26 cellular contexts compared by ENCODE assay signal in genomic region chr12:86257173-86257572, GRCh38. TPM values are rescaled to one million over a fixed set of nuclear protein-coding genes. Genes with fewer than 3 reads are reported as not detected.
DNase-seq lines count a peak whose midpoint lies in the region; ATAC-seq and TF ChIP-seq lines count a peak whose summit lies in the region.
"Had no signal": no experiment of that assay in that cellular context is flagged by ENCODE, and none has a peak within 500 bp of the region (broad histone marks: within the 10 kb centered on the region; RNA-seq: fewer than 3 reads in every experiment).

No MANE protein-coding gene starts in this region.

- DNase-seq in COLO668 (lab: John Stamatoyannopoulos, UW; ENCODE audit: unreplicated experiment) = peak; percentile 7
- peak; percentile 20 for DNase-seq in NCI-H146 treated with DMSO at 0.1 percent for 48 hours (lab: John Stamatoyannopoulos, UW; ENCODE audit: unreplicated experiment)
- no peak for DNase-seq in WTC11 (ENCODE audit: low spot score)
- DNase-seq in left ventricle myocardium superior = no peak
- no peak for DNase-seq in natural killer cell
- no peak for DNase-seq in activated CD4-positive, alpha-beta memory T cell treated with anti-CD3 and anti-CD28 coated beads, Interleukin-2, amount 10 ng/mL, durations not matched to agents 7 days and 5 days
- DNase-seq: activated CD4-positive, alpha-beta T cell treated with anti-CD3 and anti-CD28 coated beads, Interleukin-2, amount 50 U/mL, for 1 hour; activated CD4-positive, CD25-positive, alpha-beta regulatory T cell; activated effector memory CD4-positive, alpha-beta T cell treated with anti-CD3 and anti-CD28 coated beads, Interleukin-2, amount 50 U/mL, for 16 hours; activated T-cell treated with anti-CD3 and anti-CD28 coated beads, Interleukin-2, amount 50 U/mL, for 24 hours; BE2C; cortex of kidney; effector memory CD4-positive, alpha-beta T cell; erythroblast; GDM1; Karpas-422; NCI-H187 treated with DMSO at 0.1 percent for 48 hours; NCI-H526; psoas muscle; SJCRH30; stimulated activated CD4-positive, alpha-beta T cell treated with anti-CD3 and anti-CD28 coated beads, Interleukin-4, amount 100 ng/mL, for 4 hours; SW 1271; T1000 had no signal

- CTCF ChIA-PET in WTC11 (lab: Charles Lee) = interaction anchor here (1.1 kb wide), 1 partner anchor 658 kb away, joined by 6 read pairs; no protein-coding TSS in a partner anchor
- CTCF ChIA-PET in activated CD4-positive, alpha-beta memory T cell treated with anti-CD3 and anti-CD28 coated beads, Interleukin-2, amount 10 ng/mL, durations not matched to agents 7 days and 5 days (lab: Charles Lee) = no interaction called here

- peak; percentile 38 for ATAC-seq in WTC11
- ATAC-seq in left ventricle myocardium superior = peak; percentile 91
- no peak for ATAC-seq in natural killer cell
- no peak for ATAC-seq in HG03571 (IDR thresholded peaks at IDR 0.05; ENCODE audit: unreplicated experiment)
- ATAC-seq: psoas muscle had no signal

- no peak overlapping the region; the same call in 1 of the 2 replicates for H3K27ac Mint-ChIP-seq in WTC11
- no peak overlapping the region for H3K27ac Mint-ChIP-seq in natural killer cell
- no peak overlapping the region for H3K27ac Mint-ChIP-seq in activated CD4-positive, alpha-beta memory T cell treated with anti-CD3 and anti-CD28 coated beads, Interleukin-2, amount 10 ng/mL, durations not matched to agents 7 days and 5 days
- H3K27ac Mint-ChIP-seq: activated naive CD8-positive, alpha-beta T cell; activated T-cell treated with anti-CD3 and anti-CD28 coated beads, Interleukin-2, amount 50 U/mL, for 24 hours had no signal

- no peaks in the 10 kb centered on the region for H3K36me3 Mint-ChIP-seq in WTC11
- no peaks in the 10 kb centered on the region for H3K36me3 Mint-ChIP-seq in natural killer cell
- H3K36me3 Mint-ChIP-seq in activated CD4-positive, alpha-beta memory T cell treated with anti-CD3 and anti-CD28 coated beads, Interleukin-2, amount 10 ng/mL, durations not matched to agents 7 days and 5 days (ENCODE audit: low read depth) = no peaks in the 10 kb centered on the region
- H3K36me3 Mint-ChIP-seq: activated naive CD8-positive, alpha-beta T cell had no signal

- POLR2A ChIA-PET in WTC11 (lab: Charles Lee) = no interaction called here
- POLR2A ChIA-PET in activated CD4-positive, alpha-beta memory T cell treated with anti-CD3 and anti-CD28 coated beads, Interleukin-2, amount 10 ng/mL, durations not matched to agents 7 days and 5 days (lab: Charles Lee) = no interaction called here

- no peak overlapping the region for H3K4me3 Mint-ChIP-seq in WTC11
- no peak overlapping the region for H3K4me3 Mint-ChIP-seq in natural killer cell
- H3K4me3 Mint-ChIP-seq in activated CD4-positive, alpha-beta memory T cell treated with anti-CD3 and anti-CD28 coated beads, Interleukin-2, amount 10 ng/mL, durations not matched to agents 7 days and 5 days = no peak overlapping the region
- H3K4me3 Mint-ChIP-seq: activated naive CD8-positive, alpha-beta T cell; activated T-cell treated with anti-CD3 and anti-CD28 coated beads, Interleukin-2, amount 50 U/mL, for 24 hours had no signal

- H3K9me3 Mint-ChIP-seq in WTC11 (no peaks in the 10 kb centered on the region), natural killer cell (peaks cover 2 to 5% of the 10 kb centered on the region in 2 donors)
- no peaks in the 10 kb centered on the region for H3K9me3 Mint-ChIP-seq in activated CD4-positive, alpha-beta memory T cell treated with anti-CD3 and anti-CD28 coated beads, Interleukin-2, amount 10 ng/mL, durations not matched to agents 7 days and 5 days
- H3K9me3 Mint-ChIP-seq: activated T-cell treated with anti-CD3 and anti-CD28 coated beads, Interleukin-2, amount 50 U/mL, for 24 hours had no signal

- intact Hi-C loops in left ventricle myocardium superior (cut with micrococcal nuclease) (no loop called here), natural killer cell (cut with micrococcal nuclease) (no loop called here)

- H3K27me3 Mint-ChIP-seq in WTC11 (ENCODE audit: low read depth) = no peaks in the 10 kb centered on the region
- no peaks in the 10 kb centered on the region for H3K27me3 Mint-ChIP-seq in natural killer cell (ENCODE audit: low read depth in 2 of 2)
- no peaks in the 10 kb centered on the region for H3K27me3 Mint-ChIP-seq in activated CD4-positive, alpha-beta memory T cell treated with anti-CD3 and anti-CD28 coated beads, Interleukin-2, amount 10 ng/mL, durations not matched to agents 7 days and 5 days
- H3K27me3 Mint-ChIP-seq: activated naive CD8-positive, alpha-beta T cell; activated T-cell treated with anti-CD3 and anti-CD28 coated beads, Interleukin-2, amount 50 U/mL, for 24 hours had no signal

- peaks cover 25% of the 10 kb centered on the region for H3K4me1 Mint-ChIP-seq in WTC11
- no peaks in the 10 kb centered on the region for H3K4me1 Mint-ChIP-seq in natural killer cell
- H3K4me1 Mint-ChIP-seq in activated CD4-positive, alpha-beta memory T cell treated with anti-CD3 and anti-CD28 coated beads, Interleukin-2, amount 10 ng/mL, durations not matched to agents 7 days and 5 days = no peaks in the 10 kb centered on the region

- TF ChIP-seq CTCF in WTC11 (IDR thresholded peaks at IDR 0.05) (no peak), natural killer cell (IDR thresholded peaks at IDR 0.05) (no peak)

TF ChIP-seq in WTC11, 78 proteins besides CTCF, POLR2A, EP300 and RAD21 (continues in another document):
- TF ChIP-seq ZNF425 (CRISPR knock-in tag; conservative IDR thresholded peaks at IDR 0.05) (no peak), E2F1 (CRISPR knock-in tag; IDR thresholded peaks at IDR 0.05) (no peak), FOXK1 (CRISPR knock-in tag; IDR thresholded peaks at IDR 0.05) (no peak), NR2C2 (CRISPR knock-in tag; IDR thresholded peaks at IDR 0.05) (no peak), NFATC4 (CRISPR knock-in tag; IDR thresholded peaks at IDR 0.05) (no peak), HMGXB4 (CRISPR knock-in tag; IDR thresholded peaks at IDR 0.05) (no peak), CREM (CRISPR knock-in tag; IDR thresholded peaks at IDR 0.05) (no peak), NFE2L1 (CRISPR knock-in tag; IDR thresholded peaks at IDR 0.05) (no peak), ATF3 (CRISPR knock-in tag; conservative IDR thresholded peaks at IDR 0.05) (no peak), ZSCAN18 (CRISPR knock-in tag; IDR thresholded peaks at IDR 0.05) (no peak)

RNA-seq across cellular contexts. Expression of gene MGAT4C, which starts 1.0 kb away (rescaled TPM):
- total RNA-seq in WTC11 (2021) = 2.2 to 4.8 TPM (median 2.4 TPM) in 3 replicates
- 2.3 TPM for total RNA-seq in left ventricle myocardium superior
- not detected for total RNA-seq in natural killer cell
- not detected for total RNA-seq in activated CD4-positive, alpha-beta memory T cell treated with anti-CD3 and anti-CD28 coated beads, Interleukin-2, amount 10 ng/mL, durations not matched to agents 7 days and 5 days
- total RNA-seq: myocyte had no signal

Comparison
In these comparisons a context has a peak if more than half of its experiments do, and no peak if none do; other contexts are left out.
1. DNase-seq: peak in COLO668 (single experiment) and NCI-H146 treated with DMSO at 0.1 percent for 48 hours (single experiment); none in WTC11 (single experiment), left ventricle myocardium superior (single experiment), natural killer cell (single experiment) and activated CD4-positive, alpha-beta memory T cell treated with anti-CD3 and anti-CD28 coated beads, Interleukin-2, amount 10 ng/mL, durations not matched to agents 7 days and 5 days (single experiment).
2. ATAC-seq: peak in WTC11 (single experiment) and left ventricle myocardium superior (single experiment); none in natural killer cell (0 of 3) and HG03571 (single experiment).